1 cellular context compared by ENCODE assay signal in the genomic region with DNA sequence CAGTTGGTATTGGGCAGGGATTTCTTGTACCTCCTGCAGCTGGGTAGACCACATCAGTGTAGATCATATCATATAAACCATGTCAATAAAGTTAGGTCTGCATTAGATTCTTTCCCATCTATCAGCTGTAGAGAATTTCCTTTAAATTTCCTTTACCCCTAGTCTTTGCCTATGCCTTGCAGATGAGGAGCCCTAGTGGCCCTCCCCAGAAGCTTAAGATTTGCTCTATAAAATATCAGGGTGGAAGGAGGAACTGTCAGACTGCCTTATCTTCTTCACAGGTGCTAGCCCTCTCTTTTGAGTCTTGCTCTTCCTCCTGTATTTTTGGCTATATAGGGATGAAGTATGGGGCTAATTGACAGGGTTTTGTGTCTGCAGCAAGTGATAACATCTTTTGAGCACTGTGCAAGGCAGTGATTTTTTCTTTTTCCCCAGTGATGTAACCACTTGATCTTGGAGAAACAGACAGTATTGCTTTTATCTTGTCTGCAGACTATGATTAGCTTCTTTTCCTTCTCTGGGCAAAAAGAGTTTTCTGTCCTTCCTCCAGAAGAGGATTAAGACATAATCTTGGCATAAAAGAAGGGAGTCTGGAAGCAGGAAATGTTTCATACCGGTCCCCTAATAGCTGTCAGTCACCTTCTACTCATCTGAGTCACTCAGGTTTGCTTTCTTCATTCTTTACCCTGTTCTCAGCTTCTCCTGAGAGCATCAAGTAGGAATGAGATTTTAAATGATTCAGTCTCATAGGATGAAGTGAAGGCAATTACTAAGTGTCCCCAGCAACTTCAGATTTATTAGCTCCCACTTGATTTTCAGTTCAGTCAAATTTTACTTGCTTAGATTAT.
TF ChIP-seq lines count a peak whose summit lies in the region.

No MANE protein-coding gene starts in this region.

TF ChIP-seq in GM23338, 12 proteins besides CTCF, POLR2A, EP300 and RAD21:
- TF ChIP-seq ETS1 (IDR thresholded peaks at IDR 0.05): no peak
- no peak for TF ChIP-seq ZNF331 (CRISPR knock-in tag; IDR thresholded peaks at IDR 0.05; ENCODE audit: low read depth)
- TF ChIP-seq ZNF114 (CRISPR knock-in tag; IDR thresholded peaks at IDR 0.05): no peak
TF ChIP-seq in GM23338: peak in this region for 0.
